1 cellular context compared by ENCODE assay signal in the genomic region with DNA sequence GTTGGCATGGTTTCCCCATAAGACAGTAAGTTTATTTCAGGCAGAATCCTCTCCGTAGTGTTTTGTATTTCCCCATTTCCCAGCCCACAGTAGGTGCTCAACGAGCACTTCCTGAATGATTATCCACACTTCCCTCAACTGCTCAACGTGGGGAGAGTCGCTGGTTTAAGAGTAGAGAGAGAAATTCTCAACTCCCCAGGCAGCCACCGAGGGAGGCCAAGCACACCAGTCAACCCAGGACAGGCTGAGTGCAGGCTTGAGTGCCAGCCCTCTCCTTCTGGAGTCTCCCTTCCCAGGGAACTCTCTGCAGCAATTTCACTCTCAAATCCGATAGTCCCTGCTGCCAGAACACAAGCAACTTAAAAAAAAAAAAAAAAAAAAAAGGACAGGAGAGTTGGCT.
TF ChIP-seq lines count a peak whose summit lies in the region.

No MANE protein-coding gene starts in this region.

TF ChIP-seq in GM23338, 12 proteins besides CTCF, POLR2A, EP300 and RAD21 (continued from another document):
- TF ChIP-seq REST (IDR thresholded peaks at IDR 0.05; ENCODE audit: unreplicated experiment) (no peak), ZNF114 (CRISPR knock-in tag; IDR thresholded peaks at IDR 0.05) (no peak), POLR2AphosphoS5 (IDR thresholded peaks at IDR 0.05; ENCODE audit: low read depth) (no peak), ZNF331 (CRISPR knock-in tag; IDR thresholded peaks at IDR 0.05; ENCODE audit: low read depth) (no peak), EZH2phosphoT487 (IDR thresholded peaks at IDR 0.05; ENCODE audit: unreplicated experiment) (no peak), STAT1 (IDR thresholded peaks at IDR 0.05; ENCODE audit: unreplicated experiment) (no peak), CREB1 (CRISPR knock-in tag; IDR thresholded peaks at IDR 0.05; ENCODE audit: low read depth) (no peak), NANOG (IDR thresholded peaks at IDR 0.05; ENCODE audit: borderline replicate concordance) (no peak), EZH2 (IDR thresholded peaks at IDR 0.05; ENCODE audit: low read depth, unreplicated experiment) (no peak)
- TF ChIP-seq, protein P1, sequence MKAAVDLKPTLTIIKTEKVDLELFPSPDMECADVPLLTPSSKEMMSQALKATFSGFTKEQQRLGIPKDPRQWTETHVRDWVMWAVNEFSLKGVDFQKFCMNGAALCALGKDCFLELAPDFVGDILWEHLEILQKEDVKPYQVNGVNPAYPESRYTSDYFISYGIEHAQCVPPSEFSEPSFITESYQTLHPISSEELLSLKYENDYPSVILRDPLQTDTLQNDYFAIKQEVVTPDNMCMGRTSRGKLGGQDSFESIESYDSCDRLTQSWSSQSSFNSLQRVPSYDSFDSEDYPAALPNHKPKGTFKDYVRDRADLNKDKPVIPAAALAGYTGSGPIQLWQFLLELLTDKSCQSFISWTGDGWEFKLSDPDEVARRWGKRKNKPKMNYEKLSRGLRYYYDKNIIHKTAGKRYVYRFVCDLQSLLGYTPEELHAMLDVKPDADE (IDR thresholded peaks at IDR 0.05) = no peak
- TF ChIP-seq, protein P2, sequence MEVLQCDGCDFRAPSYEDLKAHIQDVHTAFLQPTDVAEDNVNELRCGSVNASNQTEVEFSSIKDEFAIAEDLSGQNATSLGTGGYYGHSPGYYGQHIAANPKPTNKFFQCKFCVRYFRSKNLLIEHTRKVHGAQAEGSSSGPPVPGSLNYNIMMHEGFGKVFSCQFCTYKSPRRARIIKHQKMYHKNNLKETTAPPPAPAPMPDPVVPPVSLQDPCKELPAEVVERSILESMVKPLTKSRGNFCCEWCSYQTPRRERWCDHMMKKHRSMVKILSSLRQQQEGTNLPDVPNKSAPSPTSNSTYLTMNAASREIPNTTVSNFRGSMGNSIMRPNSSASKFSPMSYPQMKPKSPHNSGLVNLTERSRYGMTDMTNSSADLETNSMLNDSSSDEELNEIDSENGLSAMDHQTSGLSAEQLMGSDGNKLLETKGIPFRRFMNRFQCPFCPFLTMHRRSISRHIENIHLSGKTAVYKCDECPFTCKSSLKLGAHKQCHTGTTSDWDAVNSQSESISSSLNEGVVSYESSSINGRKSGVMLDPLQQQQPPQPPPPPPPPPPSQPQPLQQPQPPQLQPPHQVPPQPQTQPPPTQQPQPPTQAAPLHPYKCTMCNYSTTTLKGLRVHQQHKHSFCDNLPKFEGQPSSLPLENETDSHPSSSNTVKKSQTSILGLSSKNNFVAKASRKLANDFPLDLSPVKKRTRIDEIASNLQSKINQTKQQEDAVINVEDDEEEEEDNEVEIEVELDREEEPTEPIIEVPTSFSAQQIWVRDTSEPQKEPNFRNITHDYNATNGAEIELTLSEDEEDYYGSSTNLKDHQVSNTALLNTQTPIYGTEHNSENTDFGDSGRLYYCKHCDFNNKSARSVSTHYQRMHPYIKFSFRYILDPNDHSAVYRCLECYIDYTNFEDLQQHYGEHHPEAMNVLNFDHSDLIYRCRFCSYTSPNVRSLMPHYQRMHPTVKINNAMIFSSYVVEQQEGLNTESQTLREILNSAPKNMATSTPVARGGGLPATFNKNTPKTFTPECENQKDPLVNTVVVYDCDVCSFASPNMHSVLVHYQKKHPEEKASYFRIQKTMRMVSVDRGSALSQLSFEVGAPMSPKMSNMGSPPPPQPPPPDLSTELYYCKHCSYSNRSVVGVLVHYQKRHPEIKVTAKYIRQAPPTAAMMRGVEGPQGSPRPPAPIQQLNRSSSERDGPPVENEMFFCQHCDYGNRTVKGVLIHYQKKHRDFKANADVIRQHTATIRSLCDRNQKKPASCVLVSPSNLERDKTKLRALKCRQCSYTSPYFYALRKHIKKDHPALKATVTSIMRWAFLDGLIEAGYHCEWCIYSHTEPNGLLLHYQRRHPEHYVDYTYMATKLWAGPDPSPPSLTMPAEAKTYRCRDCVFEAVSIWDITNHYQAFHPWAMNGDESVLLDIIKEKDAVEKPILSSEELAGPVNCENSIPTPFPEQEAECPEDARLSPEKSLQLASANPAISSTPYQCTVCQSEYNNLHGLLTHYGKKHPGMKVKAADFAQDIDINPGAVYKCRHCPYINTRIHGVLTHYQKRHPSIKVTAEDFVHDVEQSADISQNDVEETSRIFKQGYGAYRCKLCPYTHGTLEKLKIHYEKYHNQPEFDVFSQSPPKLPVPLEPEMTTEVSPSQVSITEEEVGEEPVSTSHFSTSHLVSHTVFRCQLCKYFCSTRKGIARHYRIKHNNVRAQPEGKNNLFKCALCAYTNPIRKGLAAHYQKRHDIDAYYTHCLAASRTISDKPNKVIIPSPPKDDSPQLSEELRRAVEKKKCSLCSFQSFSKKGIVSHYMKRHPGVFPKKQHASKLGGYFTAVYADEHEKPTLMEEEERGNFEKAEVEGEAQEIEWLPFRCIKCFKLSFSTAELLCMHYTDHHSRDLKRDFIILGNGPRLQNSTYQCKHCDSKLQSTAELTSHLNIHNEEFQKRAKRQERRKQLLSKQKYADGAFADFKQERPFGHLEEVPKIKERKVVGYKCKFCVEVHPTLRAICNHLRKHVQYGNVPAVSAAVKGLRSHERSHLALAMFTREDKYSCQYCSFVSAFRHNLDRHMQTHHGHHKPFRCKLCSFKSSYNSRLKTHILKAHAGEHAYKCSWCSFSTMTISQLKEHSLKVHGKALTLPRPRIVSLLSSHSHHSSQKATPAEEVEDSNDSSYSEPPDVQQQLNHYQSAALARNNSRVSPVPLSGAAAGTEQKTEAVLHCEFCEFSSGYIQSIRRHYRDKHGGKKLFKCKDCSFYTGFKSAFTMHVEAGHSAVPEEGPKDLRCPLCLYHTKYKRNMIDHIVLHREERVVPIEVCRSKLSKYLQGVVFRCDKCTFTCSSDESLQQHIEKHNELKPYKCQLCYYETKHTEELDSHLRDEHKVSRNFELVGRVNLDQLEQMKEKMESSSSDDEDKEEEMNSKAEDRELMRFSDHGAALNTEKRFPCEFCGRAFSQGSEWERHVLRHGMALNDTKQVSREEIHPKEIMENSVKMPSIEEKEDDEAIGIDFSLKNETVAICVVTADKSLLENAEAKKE (CRISPR knock-in tag; IDR thresholded peaks at IDR 0.05) = no peak
